Comparison of ENCODE assay signal across 17 cellular contexts in the genomic region with DNA sequence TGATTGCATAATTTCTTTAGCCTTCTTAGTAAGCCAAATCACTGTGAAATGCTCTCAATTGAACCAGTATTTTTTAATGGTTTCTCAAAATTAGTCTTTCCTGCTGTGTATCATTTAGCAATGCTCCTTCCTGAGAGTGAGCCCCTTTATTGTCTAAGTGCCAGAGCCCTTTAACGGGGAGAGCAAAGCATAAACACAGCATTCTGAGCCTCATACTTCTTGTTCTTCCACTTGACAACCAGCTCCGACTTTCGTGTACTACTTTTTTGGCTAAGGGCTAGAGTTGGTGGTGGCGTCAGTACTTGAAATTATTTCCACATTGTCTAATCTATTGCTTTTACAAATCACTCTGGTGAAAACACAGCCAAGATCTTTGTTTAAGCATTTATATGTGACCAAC.
DNase-seq lines count a peak whose midpoint lies in the region; ATAC-seq and TF ChIP-seq lines count a peak whose summit lies in the region.
"Had no signal": no experiment of that assay in that cellular context is flagged by ENCODE, and none has a peak within 500 bp of the region (broad histone marks: within the 10 kb centered on the region; RNA-seq: fewer than 3 reads in every experiment).

No MANE protein-coding gene starts in this region.

- peaks cover 5 to 20% of the 10 kb centered on the region in 2 donors for H3K4me1 ChIP-seq in thoracic aorta (ENCODE audit: control insufficient read depth in 1 of 2, low read depth in 2 of 2)
- peaks cover 0 to 9% (median 0%) of the 10 kb centered on the region in 3 donors for H3K4me1 ChIP-seq in esophagus squamous epithelium
- H3K4me1 ChIP-seq: Caco-2 had no signal

- no peaks in the 10 kb centered on the region for H3K9me3 ChIP-seq in SK-N-MC (ENCODE audit: low read depth, low read length)
- H3K9me3 ChIP-seq in thoracic aorta = no peaks in the 10 kb centered on the region
- no peaks in the 10 kb centered on the region for H3K9me3 ChIP-seq in esophagus squamous epithelium
- H3K9me3 ChIP-seq: Caco-2 had no signal

- no peak for TF ChIP-seq CTCF in fibroblast of the aortic adventitia (IDR thresholded peaks at IDR 0.05; ENCODE audit: insufficient read depth, low read length)
- no peak for TF ChIP-seq CTCF in thoracic aorta (IDR thresholded peaks at IDR 0.05)
- TF ChIP-seq CTCF in esophagus squamous epithelium (IDR thresholded peaks at IDR 0.05) = no peak

- no peak for TF ChIP-seq POLR2A in esophagus squamous epithelium (IDR thresholded peaks at IDR 0.05)

- H3K4me3 ChIP-seq in SK-N-MC (peak overlapping the region; percentile 33; the same call in 1 of the 2 replicates), fibroblast of the aortic adventitia (ENCODE audit: low read depth, low read length) (no peak overlapping the region), thoracic aorta (no peak overlapping the region), esophagus squamous epithelium (no peak overlapping the region)

- H3K36me3 ChIP-seq in SK-N-MC (ENCODE audit: insufficient read depth, low read length) (peaks cover 77% of the 10 kb centered on the region), thoracic aorta (peaks cover 15% of the 10 kb centered on the region), esophagus squamous epithelium (no peaks in the 10 kb centered on the region)

- peak overlapping the region; percentile 80 for H3K27ac ChIP-seq in SK-N-MC
- H3K27ac ChIP-seq in thoracic aorta = peak overlapping the region; percentile 44 to 70
- peak overlapping the region in 2 of 4 donors; percentile 2 to 40 for H3K27ac ChIP-seq in esophagus squamous epithelium

- intact Hi-C loops in esophagus squamous epithelium (cut with DNase I) = no loop called here

- 32 to 44% methylated on average over 4 of the region's 4 CpGs for WGBS in esophagus squamous epithelium, 2 donors

- ATAC-seq in thoracic aorta (ENCODE audit: insufficient number of reproducible peaks, low FRiP score, low read depth) = no peak
- ATAC-seq in HG03460 (IDR thresholded peaks at IDR 0.05; ENCODE audit: unreplicated experiment) = no peak
- no peak for ATAC-seq in GM19023 (IDR thresholded peaks at IDR 0.05; ENCODE audit: unreplicated experiment)
- ATAC-seq in HG02642 (IDR thresholded peaks at IDR 0.05; ENCODE audit: poor library complexity, unreplicated experiment) = no peak

- no peak overlapping the region for H3K9ac ChIP-seq in SK-N-MC (ENCODE audit: insufficient read length)

- H3K27me3 ChIP-seq in thoracic aorta (replicated peaks; ENCODE audit: insufficient read depth) (no peaks in the 10 kb centered on the region), esophagus squamous epithelium (no peaks in the 10 kb centered on the region)

- peak; percentile 4 for DNase-seq in AG08396 (ENCODE audit: low spot score)
- DNase-seq in SK-N-MC (ENCODE audit: low read depth, low spot score) = no peak
- DNase-seq in fibroblast of the aortic adventitia (ENCODE audit: low read depth) = peak; percentile 84
- no peak for DNase-seq in thoracic aorta (ENCODE audit: low spot score)
- DNase-seq in esophagus squamous epithelium (lab: John Stamatoyannopoulos, UW) = no peak
- DNase-seq: Caco-2; CD4-positive, CD25-positive, alpha-beta regulatory T cell; EL; HFFc6; NCI-H1105; NCI-H1694 treated with DMSO at 0.1 percent for 48 hours; NCI-H2107; OCI-M1; RPMI8226 had no signal

Comparison
In these comparisons a context has a peak if more than half of its experiments do, and no peak if none do; other contexts are left out.
1. DNase-seq: peak in AG08396 (single experiment) and fibroblast of the aortic adventitia (single experiment); none in SK-N-MC (single experiment), thoracic aorta (single experiment) and esophagus squamous epithelium (single experiment).